28 cellular contexts compared by ENCODE assay signal in genomic region chr22:46629291-46629690, GRCh38.
"Had no signal": no experiment of that assay in that cellular context is flagged by ENCODE, and none has a peak within 500 bp of the region (broad histone marks: within the 10 kb centered on the region; RNA-seq: fewer than 3 reads in every experiment).

No MANE protein-coding gene starts in this region.

- H3K4me3 ChIP-seq: adrenal gland, ascending aorta, breast epithelium, cardiac muscle cell, esophagus muscularis mucosa, gastrocnemius medialis had no signal

- DNase-seq: activated CD4-positive, alpha-beta memory T cell treated with anti-CD3 and anti-CD28 coated beads for 36 hours; activated CD4-positive, alpha-beta T cell treated with anti-CD3 and anti-CD28 coated beads for 36 hours; activated CD4-positive, alpha-beta T cell treated with anti-CD3 and anti-CD28 coated beads, Interleukin-2, amount 10 ng/mL, durations not matched to agents 24 days and 14 days; activated CD4-positive, CD25-positive, alpha-beta regulatory T cell; activated CD4-positive, CD25-positive, alpha-beta regulatory T cell treated with anti-CD3 and anti-CD28 coated beads, Interleukin-2, amount 50 U/mL, for 72 hours; activated CD8-positive, alpha-beta memory T cell treated with anti-CD3 and anti-CD28 coated beads, Interleukin-2, amount 10 ng/mL, durations not matched to agents 7 days and 5 days; activated CD8-positive, alpha-beta memory T cell treated with anti-CD3 and anti-CD28 coated beads, Interleukin-2, amount 50 U/mL, for 4 hours; activated CD8-positive, alpha-beta T cell treated with anti-CD3 and anti-CD28 coated beads, Interleukin-2, amount 10 ng/mL, durations not matched to agents 7 days and 5 days; activated effector memory CD4-positive, alpha-beta T cell treated with anti-CD3 and anti-CD28 coated beads, Interleukin-2, amount 50 U/mL, for 16 hours; activated naive CD4-positive, alpha-beta T cell treated with anti-CD3 and anti-CD28 coated beads for 36 hours; activated naive CD8-positive, alpha-beta T cell treated with anti-CD3 and anti-CD28 coated beads for 36 hours; activated naive CD8-positive, alpha-beta T cell treated with anti-CD3 and anti-CD28 coated beads, Interleukin-2, amount 50 U/mL, for 24 hours; activated T-cell treated with anti-CD3 and anti-CD28 coated beads, Interleukin-2, amount 50 U/mL, for 1 hour; activated T-cell treated with anti-CD3 and anti-CD28 coated beads, Interleukin-2, amount 50 U/mL, for 48 hours; adrenal gland; cortex of kidney; dermis blood vessel endothelial cell; effector CD4-positive, alpha-beta T cell; effector memory CD8-positive, alpha-beta T cell; erythroblast; foreskin keratinocyte; gastrocnemius medialis; T-helper 2 cell had no signal

- H3K27ac ChIP-seq: adrenal gland, ascending aorta, breast epithelium, cardiac muscle cell, esophagus muscularis mucosa, foreskin keratinocyte, gastrocnemius medialis had no signal

- H3K27me3 ChIP-seq: adrenal gland, ascending aorta, breast epithelium, cardiac muscle cell, esophagus muscularis mucosa, foreskin keratinocyte, gastrocnemius medialis had no signal

- ATAC-seq: activated CD4-positive, alpha-beta T cell treated with anti-CD3 and anti-CD28 coated beads for 36 hours; activated CD8-positive, alpha-beta memory T cell treated with anti-CD3 and anti-CD28 coated beads, Interleukin-2, amount 10 ng/mL, durations not matched to agents 7 days and 5 days; activated CD8-positive, alpha-beta T cell treated with anti-CD3 and anti-CD28 coated beads, Interleukin-2, amount 10 ng/mL, durations not matched to agents 7 days and 5 days; activated naive CD8-positive, alpha-beta T cell treated with anti-CD3 and anti-CD28 coated beads, Interleukin-2, amount 50 U/mL, for 24 hours; effector memory CD8-positive, alpha-beta T cell; foreskin keratinocyte; gastrocnemius medialis had no signal

- H3K9me3 ChIP-seq: adrenal gland, ascending aorta, breast epithelium, esophagus muscularis mucosa, gastrocnemius medialis had no signal

- H3K36me3 ChIP-seq: breast epithelium, cardiac muscle cell, gastrocnemius medialis had no signal

- FAIRE-seq: colon had no signal

- H3K4me1 ChIP-seq: ascending aorta, breast epithelium, gastrocnemius medialis had no signal
